Comparison of ENCODE assay signal across 7 cellular contexts in the genomic region with DNA sequence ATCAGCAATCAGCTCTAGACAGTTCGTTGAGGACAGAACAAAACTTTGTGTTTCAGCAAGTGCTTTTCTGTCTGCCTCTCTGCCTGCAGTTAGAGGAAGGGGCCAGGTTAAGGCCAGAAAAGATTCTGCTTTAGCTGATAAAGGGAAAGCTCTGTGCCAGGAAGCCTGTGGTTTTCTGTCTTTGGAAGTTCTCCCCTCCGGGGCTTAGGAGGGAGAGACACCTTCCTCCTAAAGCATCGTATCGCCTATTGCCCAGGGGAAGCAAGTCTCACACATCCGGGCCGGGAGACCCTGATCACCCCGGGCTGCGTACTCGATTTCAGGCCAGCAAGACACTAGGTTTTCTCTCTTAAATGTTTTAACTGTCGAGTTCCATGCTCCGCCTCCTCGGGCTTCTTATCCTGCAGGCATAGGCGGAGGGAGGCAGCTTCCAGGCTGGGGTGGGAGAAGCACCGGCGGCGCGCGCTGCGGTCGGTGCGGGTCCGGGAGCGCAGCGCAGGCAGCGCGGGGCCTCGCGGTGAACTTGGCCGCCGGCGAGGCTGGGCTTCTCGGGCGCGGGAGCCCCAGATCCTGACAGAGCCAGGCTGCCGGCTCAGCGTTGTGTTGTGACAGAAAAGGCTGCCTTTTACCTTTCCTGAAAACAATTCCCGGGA.
DNase-seq lines count a peak whose midpoint lies in the region; ATAC-seq, FAIRE-seq and TF ChIP-seq lines count a peak whose summit lies in the region.
"Not testable (repeated sequence)": the region's sequence is repeated elsewhere in the genome, so short reads cannot be mapped to it uniquely, and the experiment has no call there.

No MANE protein-coding gene starts in this region.

- not testable (repeated sequence) for H3T11ph ChIP-seq in H9 (ENCODE audit: low read length)

- H3K27ac ChIP-seq in H9 (ENCODE audit: insufficient read length, low read depth, low read length); neural cell (ENCODE audit: low read length); spleen: not testable (repeated sequence)
- peak overlapping the region; percentile 62; the same call in 2 of the 3 replicates for H3K27ac ChIP-seq in K562 (ENCODE audit: extremely low read depth, low read depth, low read length)

- H2BK15ac ChIP-seq in H9 (ENCODE audit: low read depth, low read length), result not testable (repeated sequence)

- POLR2A ChIA-PET in K562 (lab: Yijun Ruan, JAX), result not testable (repeated sequence)

- not testable (repeated sequence) for H3K23ac ChIP-seq in H9 (ENCODE audit: insufficient read length, low read depth, low read length)

- H3K23me2 ChIP-seq in H9 (ENCODE audit: insufficient read length, low read depth, low read length, poor library complexity, severe bottlenecking), result not testable (repeated sequence)

- not testable (repeated sequence) for H3K9me3 Mint-ChIP-seq in H9

- H4K8ac ChIP-seq in H9 (replicated peaks; ENCODE audit: insufficient read length, low read depth, low read length), result not testable (repeated sequence)

- H2BK5ac ChIP-seq in H9 (ENCODE audit: insufficient read length, low read length), result not testable (repeated sequence)

- intact Hi-C loops in K562 (cut with micrococcal nuclease); left cardiac atrium (cut with DNase I); spleen (cut with DNase I; ENCODE audit: low total_unique reads): not testable (repeated sequence)

- H3K4me1 Mint-ChIP-seq in H9, result not testable (repeated sequence)

- not testable (repeated sequence) for H2AFZ ChIP-seq in H9 (ENCODE audit: low read length); K562 (ENCODE audit: low read depth, low read length); neural cell (ENCODE audit: low read depth, low read length)

- not testable (repeated sequence) for H2BK120ac ChIP-seq in H9 (ENCODE audit: low read depth, low read length, poor library complexity, severe bottlenecking)

- DNase-seq in H9 (peak; percentile 50), K562 (ENCODE audit: extremely low read depth in 1 of 4, low spot score in 3 of 4) (peak in 3 of 4 experiments; percentile 4 to 84 (median 44)), left cardiac atrium (peak; percentile 29), spleen (peak; percentile 63)
- not testable (repeated sequence) for DNase-seq in left lobe of liver (ENCODE audit: low spot score)

- not testable (repeated sequence) for H3K4ac ChIP-seq in H9 (ENCODE audit: low read depth, low read length)

- H3K9me3 ChIP-seq in H9 (ENCODE audit: control insufficient read depth, low read depth, low read length); K562 (replicated peaks; ENCODE audit: control insufficient read depth, insufficient read depth, low read depth, low read length); neural cell (ENCODE audit: low read length); spleen: not testable (repeated sequence)

- FAIRE-seq in K562 (lab: Jason Lieb, UNC), result peak; percentile 95

- not testable (repeated sequence) for H4K5ac ChIP-seq in H9 (ENCODE audit: insufficient read length, low read depth, low read length)

- H3K9ac ChIP-seq in H9 (ENCODE audit: extremely low read depth, insufficient read length, low read length); neural cell (ENCODE audit: low read length): not testable (repeated sequence)
- H3K9ac ChIP-seq in K562 (ENCODE audit: insufficient read depth in 1 of 2, low read depth in 2 of 2, low read length in 2 of 2), result peak overlapping the region; percentile 14 to 34; a peak in 2 of 4 replicates

- not testable (repeated sequence) for H3K4me1 ChIP-seq in H9 (ENCODE audit: insufficient read depth, low read length); K562 (replicated peaks in 1 of 2; ENCODE audit: control insufficient read depth in 2 of 2, insufficient read depth in 2 of 2, low read length in 2 of 2); spleen

- TF ChIP-seq POLR2A in K562 (conservative IDR thresholded peaks at IDR 0.05); spleen (IDR thresholded peaks at IDR 0.05): not testable (repeated sequence)

- H3K27me3 ChIP-seq in H9 (ENCODE audit: insufficient read depth, low read length); K562 (ENCODE audit: control insufficient read depth in 2 of 2, insufficient read depth in 2 of 2, low read length in 2 of 2); neural cell (ENCODE audit: insufficient read depth, low read depth, low read length); spleen (replicated peaks in 1 of 7): not testable (repeated sequence)

- not testable (repeated sequence) for H3K79me2 ChIP-seq in H9 (ENCODE audit: insufficient read depth, low read length); K562 (ENCODE audit: control insufficient read depth, insufficient read depth, low read length); neural cell (replicated peaks; ENCODE audit: insufficient read depth, low read length)

- not testable (repeated sequence) for H3K9me1 ChIP-seq in K562 (ENCODE audit: control insufficient read depth, insufficient read depth, low read length)

- H2BK12ac ChIP-seq in H9 (ENCODE audit: insufficient read length, low read depth, low read length), result not testable (repeated sequence)

- H4K91ac ChIP-seq in H9 (ENCODE audit: insufficient read length, low read depth, low read length), result not testable (repeated sequence)

- no CpG with 5 or more reads among the region's 37 CpGs for WGBS in H9 (ENCODE audit: extremely low coverage, insufficient read length, low lambda C conversion rate)
- WGBS in K562 (ENCODE audit: insufficient coverage, low coverage, missing lambda C conversion rate), result 2% methylated on average over 28 of the region's 37 CpGs
- 0 to 25% (median 18%) methylated on average over 1 to 34 of the region's 37 CpGs for WGBS in spleen, 5 donors

- H3K27me3 Mint-ChIP-seq in H9 (ENCODE audit: low read depth), result not testable (repeated sequence)

- ATAC-seq in K562 (peak; percentile 87), esophagus mucosa (peak; percentile 30), left cardiac atrium (peak; percentile 82 to 84), left lobe of liver (peak; percentile 79)

- H3K18ac ChIP-seq in H9 (ENCODE audit: insufficient read length, low read depth, low read length), result not testable (repeated sequence)

- not testable (repeated sequence) for H3K4me3 Mint-ChIP-seq in H9

- not testable (repeated sequence) for H2BK20ac ChIP-seq in H9 (ENCODE audit: low read depth, low read length, poor library complexity, severe bottlenecking)

- not testable (repeated sequence) for H3K4me2 ChIP-seq in H9 (ENCODE audit: insufficient read depth, insufficient read length, low read length); neural cell (ENCODE audit: low read length)
- H3K4me2 ChIP-seq in K562 (ENCODE audit: insufficient read depth, low read length), result peak overlapping the region; percentile 6; the same call in 1 of the 2 replicates

- H3K27ac Mint-ChIP-seq in H9, result not testable (repeated sequence)

- BruUV-seq in K562 (replicated peaks; lab: Mats Ljungman, UMichigan), result not testable (repeated sequence)

- peak overlapping the region; percentile 13; the same call in 1 of the 2 replicates for H3K4me3 ChIP-seq in K562
- peak overlapping the region; percentile 52 for H3K4me3 ChIP-seq in neural cell (ENCODE audit: low read length)
- H3K4me3 ChIP-seq in spleen, result peak overlapping the region in 2 of 8 donors; percentile 18 to 46

- H3K56ac ChIP-seq in H9 (ENCODE audit: insufficient read length, low read depth, low read length), result not testable (repeated sequence)

- not testable (repeated sequence) for H3K79me1 ChIP-seq in H9 (ENCODE audit: insufficient read depth, low read depth, low read length, poor library complexity, severe bottlenecking)

- in situ Hi-C loops in K562 (cut with MboI), result not testable (repeated sequence)

- H2AK5ac ChIP-seq in H9 (ENCODE audit: insufficient read length, low read length), result not testable (repeated sequence)

- not testable (repeated sequence) for H3K14ac ChIP-seq in H9 (ENCODE audit: insufficient read depth, low read length)

- not testable (repeated sequence) for TF ChIP-seq RAD21 in K562 (CRISPR knock-in tag; conservative IDR thresholded peaks at IDR 0.05 in 1 of 2, IDR thresholded peaks at IDR 0.05 in 1 of 2); neural cell (conservative IDR thresholded peaks at IDR 0.05)

- TF ChIP-seq EP300 in K562 (IDR thresholded peaks at IDR 0.05; ENCODE audit: low read length), result peak; percentile 29
- TF ChIP-seq EP300 in neural cell (conservative IDR thresholded peaks at IDR 0.05; ENCODE audit: poor library complexity, severe bottlenecking), result not testable (repeated sequence)

- CTCF ChIA-PET in K562 (lab: Yijun Ruan, JAX; ENCODE audit: low intra/inter-chr PET ratio), result not testable (repeated sequence)

- TF ChIP-seq CTCF in H9 (conservative IDR thresholded peaks at IDR 0.05); K562 (IDR thresholded peaks at IDR 0.05 in 2 of 3, conservative IDR thresholded peaks at IDR 0.05 in 1 of 3; ENCODE audit: insufficient read depth in 2 of 3, low read depth in 1 of 3, low read length in 3 of 3); neural cell (IDR thresholded peaks at IDR 0.05; ENCODE audit: poor library complexity, severe bottlenecking); spleen (IDR thresholded peaks at IDR 0.05 in 8 of 11, conservative IDR thresholded peaks at IDR 0.05 in 3 of 11): not testable (repeated sequence)

- H3K9me2 ChIP-seq in neural cell (ENCODE audit: insufficient read depth, low read length), result not testable (repeated sequence)

- not testable (repeated sequence) for H3K36me3 Mint-ChIP-seq in H9 (ENCODE audit: insufficient read depth in 1 of 3, low read depth in 3 of 3)

- peaks cover 11% of the 10 kb centered on the region; the same call in 2 of the 3 replicates for H3K36me3 ChIP-seq in K562 (ENCODE audit: control insufficient read depth, insufficient read depth, low read length)
- H3K36me3 ChIP-seq in neural cell (ENCODE audit: insufficient read depth, low read length); spleen: not testable (repeated sequence)

- not testable (repeated sequence) for H3F3A ChIP-seq in neural cell (ENCODE audit: insufficient read depth, low read length, poor library complexity, severe bottlenecking)

- not testable (repeated sequence) for H4K20me1 ChIP-seq in H9 (ENCODE audit: control insufficient read depth, insufficient read depth, insufficient read length); K562 (replicated peaks; ENCODE audit: control insufficient read depth, insufficient read depth, low read length); neural cell (ENCODE audit: insufficient read depth)

TF ChIP-seq in K562, 482 proteins besides CTCF, POLR2A, EP300 and RAD21 (continues in another document):
- TF ChIP-seq TCF3 (CRISPR knock-in tag; IDR thresholded peaks at IDR 0.05), result peak; percentile 26; the same call in 1 of the 2 replicates

Comparison
In these comparisons a context has a peak if more than half of its experiments do, and no peak if none do; other contexts are left out.
1. ATAC-seq: peak in every context shown above with its lines; median percentile 87 in K562; 83 in left cardiac atrium; 79 in left lobe of liver; 30 in esophagus mucosa.